ENCODE assay signal across 33 cellular contexts in the genomic region with DNA sequence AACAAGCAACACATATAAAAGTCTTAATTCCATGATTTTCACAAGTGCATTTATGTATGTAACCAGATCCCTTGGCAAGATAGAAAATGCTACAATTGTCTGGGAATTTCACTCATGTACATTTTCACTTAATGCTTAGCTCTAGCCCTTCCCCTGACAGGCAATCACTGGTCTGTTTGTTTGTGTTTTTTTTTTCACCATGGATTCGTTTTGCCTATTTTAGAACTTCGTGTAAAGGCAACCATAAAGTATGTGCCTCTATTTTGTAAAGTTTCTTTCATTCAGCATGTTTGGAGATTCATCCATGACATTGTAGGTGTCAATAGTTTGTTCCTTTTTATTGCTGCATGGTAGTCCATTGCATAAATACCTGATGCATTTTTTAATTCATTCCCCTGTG.
"Had no signal": no experiment of that assay in that cellular context is flagged by ENCODE, and none has a peak within 500 bp of the region (broad histone marks: within the 10 kb centered on the region; RNA-seq: fewer than 3 reads in every experiment).

No MANE protein-coding gene starts in this region.

- H3K4me3 ChIP-seq: cardiac muscle cell, Peyer's patch had no signal

- H3K9me3 Mint-ChIP-seq: activated CD4-positive, alpha-beta memory T cell treated with anti-CD3 and anti-CD28 coated beads, Interleukin-2, amount 10 ng/mL, durations not matched to agents 7 days and 5 days; activated naive CD4-positive, alpha-beta T cell treated with anti-CD3 and anti-CD28 coated beads, Interleukin-2, amount 10 ng/mL, durations not matched to agents 7 days and 5 days; activated naive CD8-positive, alpha-beta T cell treated with anti-CD3 and anti-CD28 coated beads, Interleukin-2, amount 50 U/mL, for 24 hours; central memory CD8-positive, alpha-beta T cell had no signal

- ATAC-seq: activated CD8-positive, alpha-beta memory T cell treated with anti-CD3 and anti-CD28 coated beads, Interleukin-2, amount 10 ng/mL, durations not matched to agents 7 days and 5 days; Right ventricle myocardium inferior had no signal

- H3K27ac ChIP-seq: cardiac muscle cell, Peyer's patch, RWPE1, WERI-Rb-1 had no signal

- H3K27ac Mint-ChIP-seq: activated CD4-positive, alpha-beta memory T cell treated with anti-CD3 and anti-CD28 coated beads, Interleukin-2, amount 10 ng/mL, durations not matched to agents 7 days and 5 days; activated CD8-positive, alpha-beta memory T cell treated with anti-CD3 and anti-CD28 coated beads, Interleukin-2, amount 10 ng/mL, durations not matched to agents 7 days and 5 days; activated naive CD4-positive, alpha-beta T cell treated with anti-CD3 and anti-CD28 coated beads, Interleukin-2, amount 10 ng/mL, durations not matched to agents 7 days and 5 days; activated naive CD8-positive, alpha-beta T cell; activated naive CD8-positive, alpha-beta T cell treated with anti-CD3 and anti-CD28 coated beads, Interleukin-2, amount 50 U/mL, for 24 hours had no signal

- H3K36me3 ChIP-seq: cardiac muscle cell, Peyer's patch, WERI-Rb-1 had no signal

- H3K9me3 ChIP-seq: Peyer's patch had no signal

- H3K4me3 Mint-ChIP-seq: activated CD4-positive, alpha-beta memory T cell treated with anti-CD3 and anti-CD28 coated beads, Interleukin-2, amount 10 ng/mL, durations not matched to agents 7 days and 5 days; activated CD8-positive, alpha-beta memory T cell treated with anti-CD3 and anti-CD28 coated beads, Interleukin-2, amount 10 ng/mL, durations not matched to agents 7 days and 5 days; activated naive CD4-positive, alpha-beta T cell treated with anti-CD3 and anti-CD28 coated beads, Interleukin-2, amount 10 ng/mL, durations not matched to agents 7 days and 5 days; activated naive CD8-positive, alpha-beta T cell; activated naive CD8-positive, alpha-beta T cell treated with anti-CD3 and anti-CD28 coated beads, Interleukin-2, amount 50 U/mL, for 24 hours; central memory CD8-positive, alpha-beta T cell had no signal

- DNase-seq: activated CD4-positive, alpha-beta memory T cell treated with anti-CD3 and anti-CD28 coated beads, Interleukin-2, amount 10 ng/mL, durations not matched to agents 7 days and 5 days; activated CD4-positive, alpha-beta T cell treated with anti-CD3 and anti-CD28 coated beads for 1 hour; activated CD4-positive, alpha-beta T cell treated with anti-CD3 and anti-CD28 coated beads for 48 hours; activated CD4-positive, CD25-positive, alpha-beta regulatory T cell; activated CD8-positive, alpha-beta memory T cell treated with anti-CD3 and anti-CD28 coated beads for 24 hours; activated CD8-positive, alpha-beta memory T cell treated with anti-CD3 and anti-CD28 coated beads, Interleukin-2, amount 10 ng/mL, durations not matched to agents 7 days and 5 days; activated CD8-positive, alpha-beta memory T cell treated with anti-CD3 and anti-CD28 coated beads, Interleukin-2, amount 50 U/mL, for 48 hours; activated effector memory CD4-positive, alpha-beta T cell treated with Interleukin-2 at 50 U/mL for 16 hours; activated naive CD4-positive, alpha-beta T cell treated with anti-CD3 and anti-CD28 coated beads, Interleukin-2, amount 10 ng/mL, durations not matched to agents 7 days and 5 days; activated naive CD8-positive, alpha-beta T cell treated with anti-CD3 and anti-CD28 coated beads, Interleukin-2, amount 50 U/mL, for 24 hours; activated T-cell treated with anti-CD3 and anti-CD28 coated beads, Interleukin-2, amount 50 U/mL, for 48 hours; anterior cingulate cortex; KG1; NCI-H1048; NCI-H1105 treated with DMSO at 0.1 percent for 48 hours; NCI-H1436; NCI-H1694; NCI-H1930; NCI-H2081 treated with DMSO at 0.1 percent for 48 hours; NCI-H226; NCI-H446 treated with DMSO at 0.1 percent for 48 hours; NCI-H524; NCI-H69; NCI-H82; Peyer's patch; SW 1271; T1000; WERI-Rb-1 had no signal

- H3K4me1 ChIP-seq: Peyer's patch had no signal

- H3K4me1 Mint-ChIP-seq: activated CD8-positive, alpha-beta memory T cell treated with anti-CD3 and anti-CD28 coated beads, Interleukin-2, amount 10 ng/mL, durations not matched to agents 7 days and 5 days; central memory CD8-positive, alpha-beta T cell had no signal

- H3K27me3 ChIP-seq: Peyer's patch had no signal

- H3K36me3 Mint-ChIP-seq: activated CD8-positive, alpha-beta memory T cell treated with anti-CD3 and anti-CD28 coated beads, Interleukin-2, amount 10 ng/mL, durations not matched to agents 7 days and 5 days; activated naive CD4-positive, alpha-beta T cell treated with anti-CD3 and anti-CD28 coated beads, Interleukin-2, amount 10 ng/mL, durations not matched to agents 7 days and 5 days; activated naive CD8-positive, alpha-beta T cell had no signal
